22 cellular contexts compared by ENCODE assay signal in genomic region chr1:112417985-112418607, GRCh38.
"Had no signal": no experiment of that assay in that cellular context is flagged by ENCODE, and none has a peak within 500 bp of the region (broad histone marks: within the 10 kb centered on the region; RNA-seq: fewer than 3 reads in every experiment).

No MANE protein-coding gene starts in this region.

- FAIRE-seq: frontal cortex, urothelium cell line had no signal

- H3K27ac ChIP-seq: coronary artery, epithelial cell of prostate, esophagus muscularis mucosa, heart left ventricle, parathyroid adenoma, prostate gland, right lobe of liver, suprapubic skin, thyroid gland had no signal

- H3K9me3 Mint-ChIP-seq: endodermal cell; naive B cell; nephron progenitor cell; stimulated activated effector memory CD8-positive, alpha-beta T cell treated with anti-CD3 and anti-CD28 coated beads, Interleukin-12 subunit alpha, Interleukin-12 subunit beta, amount 100 ng/mL, for 72 hours; type B pancreatic cell had no signal

- DNase-seq: effector CD4-positive, alpha-beta T cell; endodermal cell; heart left ventricle; hippocampal formation; mammary epithelial cell; naive B cell; nephron progenitor cell; right lobe of liver; stimulated activated CD4-positive, alpha-beta T cell treated with anti-CD3 and anti-CD28 coated beads, Interleukin-4, amount 100 ng/mL, for 1 hour; stimulated activated CD8-positive, alpha-beta memory T cell treated with anti-CD3 and anti-CD28 coated beads, Interleukin-4, amount 100 ng/mL, for 48 hours; stimulated activated naive CD8-positive, alpha-beta T cell treated with anti-CD3 and anti-CD28 coated beads, Interleukin-15, Interleukin-2, amounts not matched to agents 100 U/mL and 50 U/mL, for 24 hours; thyroid gland had no signal

- H3K4me1 ChIP-seq: esophagus muscularis mucosa, parathyroid adenoma, prostate gland, right lobe of liver had no signal

- H3K79me2 ChIP-seq: parathyroid adenoma had no signal

- H3K4me1 Mint-ChIP-seq: endodermal cell; naive B cell; nephron progenitor cell; stimulated activated effector memory CD8-positive, alpha-beta T cell treated with anti-CD3 and anti-CD28 coated beads, Interleukin-12 subunit alpha, Interleukin-12 subunit beta, amount 100 ng/mL, for 72 hours had no signal

- H3K27me3 Mint-ChIP-seq: naive B cell, type B pancreatic cell had no signal

- H3K27ac Mint-ChIP-seq: endodermal cell; nephron progenitor cell; stimulated activated effector memory CD8-positive, alpha-beta T cell treated with anti-CD3 and anti-CD28 coated beads, Interleukin-12 subunit alpha, Interleukin-12 subunit beta, amount 100 ng/mL, for 72 hours; type B pancreatic cell had no signal

- H3K36me3 Mint-ChIP-seq: stimulated activated effector memory CD8-positive, alpha-beta T cell treated with anti-CD3 and anti-CD28 coated beads, Interleukin-12 subunit alpha, Interleukin-12 subunit beta, amount 100 ng/mL, for 72 hours had no signal

- H3K27me3 ChIP-seq: esophagus muscularis mucosa, heart left ventricle, right lobe of liver, suprapubic skin, thyroid gland had no signal

- H3K36me3 ChIP-seq: prostate gland, right lobe of liver had no signal

- H3K4me3 Mint-ChIP-seq: endodermal cell; naive B cell; nephron progenitor cell; stimulated activated effector memory CD8-positive, alpha-beta T cell treated with anti-CD3 and anti-CD28 coated beads, Interleukin-12 subunit alpha, Interleukin-12 subunit beta, amount 100 ng/mL, for 72 hours; type B pancreatic cell had no signal

- H3K9ac ChIP-seq: parathyroid adenoma had no signal

- H3K9me3 ChIP-seq: esophagus muscularis mucosa, heart left ventricle, prostate gland, right lobe of liver, suprapubic skin, thyroid gland had no signal

- H2AFZ ChIP-seq: parathyroid adenoma had no signal

- H3K4me3 ChIP-seq: coronary artery, esophagus muscularis mucosa, heart left ventricle, prostate gland, right lobe of liver, suprapubic skin, thyroid gland had no signal
